In genomic region chr1:151882466-151882865, GRCh38 we compare ENCODE assay signal across 34 cellular contexts. TPM values are rescaled to one million over a fixed set of nuclear protein-coding genes. Genes with fewer than 3 reads are reported as not detected.
"Had no signal": no experiment of that assay in that cellular context is flagged by ENCODE, and none has a peak within 500 bp of the region (broad histone marks: within the 10 kb centered on the region; RNA-seq: fewer than 3 reads in every experiment).

No MANE protein-coding gene starts in this region.

- H3K4me3 ChIP-seq: cardiac muscle cell, K562, Peyer's patch had no signal

- FAIRE-seq: K562 had no signal

- H3K9me3 Mint-ChIP-seq: activated CD4-positive, alpha-beta T cell treated with anti-CD3 and anti-CD28 coated beads, Interleukin-2, amount 10 ng/mL, durations not matched to agents 24 days and 14 days; activated naive CD4-positive, alpha-beta T cell treated with anti-CD3 and anti-CD28 coated beads for 36 hours; activated naive CD4-positive, alpha-beta T cell treated with anti-CD3 and anti-CD28 coated beads, Interleukin-2, amount 50 U/mL, for 72 hours; activated T-cell treated with anti-CD3 and anti-CD28 coated beads, Interleukin-2, amount 50 U/mL, for 4 hours; activated T-helper 1 cell treated with anti-CD3 and anti-CD28 coated beads, Interleukin-12 subunit alpha, Interleukin-12 subunit beta, Interleukin-2, Interleukin-4 antibody, amounts not matched to agents 30 ng/mL and 10 ng/mL and 1 ng/mL, durations not matched to agents 14 hours and 24 hours and 36 hours; central memory CD8-positive, alpha-beta T cell; T-cell had no signal

- H3K27me3 Mint-ChIP-seq: activated CD4-positive, alpha-beta T cell treated with anti-CD3 and anti-CD28 coated beads, Interleukin-2, amount 10 ng/mL, durations not matched to agents 24 days and 14 days; central memory CD8-positive, alpha-beta T cell; T-cell had no signal

- DNase-seq: activated CD4-positive, alpha-beta T cell treated with anti-CD3 and anti-CD28 coated beads, Interleukin-2, amount 10 ng/mL, durations not matched to agents 24 days and 14 days; activated CD4-positive, alpha-beta T cell treated with anti-CD3 and anti-CD28 coated beads, Interleukin-2, amount 50 U/mL, for 4 hours; activated CD4-positive, CD25-positive, alpha-beta regulatory T cell; activated CD8-positive, alpha-beta memory T cell treated with anti-CD3 and anti-CD28 coated beads, Interleukin-2, amount 50 U/mL, for 4 hours; activated gamma-delta T cell treated with Interleukin-2 at 50 U/mL for 16 hours; activated naive CD4-positive, alpha-beta T cell treated with anti-CD3 and anti-CD28 coated beads for 36 hours; activated T-cell treated with anti-CD3 and anti-CD28 coated beads for 4 hours; activated T-cell treated with anti-CD3 and anti-CD28 coated beads, Interleukin-2, amount 50 U/mL, for 4 hours; amniotic stem cell; aorta; NCI-H1092; NCI-H1436 treated with DMSO at 0.1 percent for 48 hours; NCI-H1694 treated with DMSO at 0.1 percent for 48 hours; NCI-H2029; NCI-H345; NCI-H524 treated with DMSO at 0.1 percent for 48 hours; Peyer's patch; SIG-M5; T-cell; T1000; WERI-Rb-1 had no signal

- H3K27ac ChIP-seq: cardiac muscle cell, Peyer's patch, RWPE1, WERI-Rb-1 had no signal

- ATAC-seq: activated naive CD4-positive, alpha-beta T cell treated with anti-CD3 and anti-CD28 coated beads, Interleukin-2, amount 50 U/mL, for 72 hours; activated T-cell treated with anti-CD3 and anti-CD28 coated beads, Interleukin-2, amount 50 U/mL, for 4 hours; K562; Right ventricle myocardium inferior; SK-N-SH treated with all-trans-retinoic acid at 6 μM for 48 hours; T-cell had no signal

- H3K27ac Mint-ChIP-seq: activated CD4-positive, alpha-beta T cell treated with anti-CD3 and anti-CD28 coated beads, Interleukin-2, amount 10 ng/mL, durations not matched to agents 24 days and 14 days; activated naive CD4-positive, alpha-beta T cell treated with anti-CD3 and anti-CD28 coated beads for 36 hours; activated T-helper 1 cell treated with anti-CD3 and anti-CD28 coated beads, Interleukin-12 subunit alpha, Interleukin-12 subunit beta, Interleukin-2, Interleukin-4 antibody, amounts not matched to agents 30 ng/mL and 10 ng/mL and 1 ng/mL, durations not matched to agents 14 hours and 24 hours and 36 hours; T-cell had no signal

- H3K4me1 Mint-ChIP-seq: activated CD4-positive, alpha-beta T cell treated with anti-CD3 and anti-CD28 coated beads, Interleukin-2, amount 10 ng/mL, durations not matched to agents 24 days and 14 days had no signal

- H3K27me3 ChIP-seq: cardiac muscle cell, Peyer's patch had no signal

- H3K4me3 Mint-ChIP-seq: activated CD4-positive, alpha-beta T cell treated with anti-CD3 and anti-CD28 coated beads, Interleukin-2, amount 10 ng/mL, durations not matched to agents 24 days and 14 days; activated naive CD4-positive, alpha-beta T cell treated with anti-CD3 and anti-CD28 coated beads for 36 hours; activated T-cell treated with anti-CD3 and anti-CD28 coated beads, Interleukin-2, amount 50 U/mL, for 4 hours; activated T-helper 1 cell treated with anti-CD3 and anti-CD28 coated beads, Interleukin-12 subunit alpha, Interleukin-12 subunit beta, Interleukin-2, Interleukin-4 antibody, amounts not matched to agents 30 ng/mL and 10 ng/mL and 1 ng/mL, durations not matched to agents 14 hours and 24 hours and 36 hours; central memory CD8-positive, alpha-beta T cell had no signal

- H3K4me1 ChIP-seq: Peyer's patch had no signal

RNA-seq across cellular contexts. Expression of gene THEM5, which starts 29.0 kb away (rescaled TPM):
- total RNA-seq: activated CD4-positive, alpha-beta T cell treated with anti-CD3 and anti-CD28 coated beads, Interleukin-2, amount 10 ng/mL, durations not matched to agents 24 days and 14 days; activated naive CD4-positive, alpha-beta T cell treated with anti-CD3 and anti-CD28 coated beads for 36 hours; activated naive CD4-positive, alpha-beta T cell treated with anti-CD3 and anti-CD28 coated beads, Interleukin-2, amount 50 U/mL, for 72 hours; activated T-cell treated with anti-CD3 and anti-CD28 coated beads, Interleukin-2, amount 50 U/mL, for 4 hours; activated T-helper 1 cell treated with anti-CD3 and anti-CD28 coated beads, Interleukin-12 subunit alpha, Interleukin-12 subunit beta, Interleukin-2, Interleukin-4 antibody, amounts not matched to agents 30 ng/mL and 10 ng/mL and 1 ng/mL, durations not matched to agents 14 hours and 24 hours and 36 hours; aorta; cardiac muscle cell; chondrocyte; K562; M059J; NCI-H460; Peyer's patch; Right ventricle myocardium inferior; SK-MEL-5; T-cell; T-helper 2 cell treated with Interferon-gamma antibody and Interleukin-4, amounts not matched to agents 100 ng/mL and 5 ng/mL, for 36 hours had no signal
- polyA plus RNA-seq: aorta, cardiac muscle cell, K562 had no signal

RNA-seq across cellular contexts. Expression of gene C2CD4D, which starts 42.8 kb away (rescaled TPM):
- total RNA-seq: aorta, cardiac muscle cell, chondrocyte, K562, M059J, NCI-H460, Right ventricle myocardium inferior had no signal
- polyA plus RNA-seq: aorta, K562 had no signal

RNA-seq across cellular contexts. Expression of gene RORC, which starts 50.9 kb away (rescaled TPM):
- total RNA-seq: cardiac muscle cell, chondrocyte, K562, M059J had no signal
- polyA plus RNA-seq: cardiac muscle cell, K562 had no signal
